ENCODE assay signal across 8 cellular contexts in the genomic region with DNA sequence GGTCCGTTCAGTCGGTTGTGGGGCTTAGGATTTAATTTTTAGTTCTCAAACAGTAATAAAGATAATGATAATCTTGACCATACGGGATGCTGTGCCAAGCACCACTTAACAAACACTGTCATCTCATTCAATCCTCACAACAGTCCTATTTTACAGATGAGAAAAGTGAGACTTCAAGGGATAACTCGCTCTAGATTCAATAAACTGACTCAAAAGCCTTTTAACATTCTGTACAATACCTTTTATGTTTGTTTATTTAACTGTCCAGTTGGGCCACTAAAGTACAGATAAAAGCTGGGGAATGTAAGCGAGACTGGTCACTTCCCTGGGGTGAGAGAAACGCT. TPM values are rescaled to one million over a fixed set of nuclear protein-coding genes. Genes with fewer than 3 reads are reported as not detected.
DNase-seq lines count a peak whose midpoint lies in the region; ATAC-seq, FAIRE-seq and TF ChIP-seq lines count a peak whose summit lies in the region.

No MANE protein-coding gene starts in this region.

- no peaks in the 10 kb centered on the region for H3F3A ChIP-seq in PC-9 (ENCODE audit: insufficient read depth, low read depth)

- H2AFZ ChIP-seq in PC-9 (peak overlapping the region; percentile 93), fibroblast of lung (ENCODE audit: low read length) (peak overlapping the region; percentile 96)

- CTCF ChIA-PET in PC-9 (lab: Charles Lee), result no interaction called here

- ATAC-seq in GM18868 (IDR thresholded peaks at IDR 0.05; ENCODE audit: unreplicated experiment), result peak; percentile 0
- ATAC-seq in psoas muscle, result no peak
- ATAC-seq in GM18498 (IDR thresholded peaks at IDR 0.05; ENCODE audit: unreplicated experiment), result no peak

- peaks cover 39% of the 10 kb centered on the region for H3K79me2 ChIP-seq in PC-9 (ENCODE audit: low read depth)
- no peaks in the 10 kb centered on the region for H3K79me2 ChIP-seq in fibroblast of lung (ENCODE audit: control insufficient read depth, insufficient read depth, low read length)

- H3K4me3 ChIP-seq in PC-9, result peak overlapping the region; percentile 76
- peak overlapping the region; percentile 35 to 84 (median 77) for H3K4me3 ChIP-seq in fibroblast of lung (replicated peaks in 1 of 4; ENCODE audit: control extremely low read depth in 1 of 4, insufficient read depth in 1 of 4, low read depth in 3 of 4, low read length in 4 of 4)
- H3K4me3 ChIP-seq in psoas muscle, result peak overlapping the region; percentile 95

- H3K4me1 ChIP-seq in PC-9 (replicated peaks; ENCODE audit: insufficient read depth), result peaks cover 16% of the 10 kb centered on the region
- no peaks in the 10 kb centered on the region for H3K4me1 ChIP-seq in fibroblast of lung (ENCODE audit: control insufficient read depth, extremely low read depth, insufficient read depth, low read length)
- peaks cover 10% of the 10 kb centered on the region for H3K4me1 ChIP-seq in psoas muscle

- intact Hi-C loops in PC-9 (cut with micrococcal nuclease; ENCODE audit: unreplicated experiment), result loop anchor here (2.0 kb wide), 1 partner anchor 34 kb away; the partner anchor contains the start of gene STEAP2
- intact Hi-C loops in psoas muscle (cut with DNase I), result no loop called here

- POLR2A ChIA-PET in PC-9 (lab: Charles Lee; ENCODE audit: unreplicated experiment), result no interaction called here

- no peak for TF ChIP-seq CTCF in PC-9 (conservative IDR thresholded peaks at IDR 0.05)
- TF ChIP-seq CTCF in fibroblast of lung (conservative IDR thresholded peaks at IDR 0.05 in 1 of 2, IDR thresholded peaks at IDR 0.05 in 1 of 2; ENCODE audit: low read depth in 1 of 2, low read length in 2 of 2), result no peak
- no peak for TF ChIP-seq CTCF in psoas muscle (IDR thresholded peaks at IDR 0.05)

- TSS peak; percentile 47 for BruUV-seq in PC-9 (replicated peaks; lab: Mats Ljungman, UMichigan)

- H4K20me1 ChIP-seq in PC-9 (ENCODE audit: insufficient read depth) (no peaks in the 10 kb centered on the region), fibroblast of lung (ENCODE audit: control insufficient read depth, extremely low read depth, insufficient read depth, low read length) (no peaks in the 10 kb centered on the region)

- H3K9ac ChIP-seq in fibroblast of lung (ENCODE audit: insufficient read depth, low read length), result no peak overlapping the region

- H3K9me3 ChIP-seq in PC-9 (ENCODE audit: insufficient read depth, low read depth), result no peaks in the 10 kb centered on the region
- no peaks in the 10 kb centered on the region for H3K9me3 ChIP-seq in fibroblast of lung (ENCODE audit: control insufficient read depth, insufficient read depth, low read depth, low read length)
- H3K9me3 ChIP-seq in psoas muscle, result no peaks in the 10 kb centered on the region

- H3K4me2 ChIP-seq in PC-9 (peak overlapping the region; percentile 74), fibroblast of lung (ENCODE audit: extremely low read depth, insufficient read depth, low read length) (peak overlapping the region; percentile 1)

- FAIRE-seq in urothelium cell line (lab: Jason Lieb, UNC), result no peak

- DNase-seq in PC-9 (no peak), fibroblast of lung (ENCODE audit: low read depth in 2 of 2) (no peak), psoas muscle (no peak), urothelium cell line (ENCODE audit: low spot score) (no peak), glomerular visceral epithelial cell (ENCODE audit: extremely low spot score) (no peak), NCI-H2081 (lab: John Stamatoyannopoulos, UW) (no peak)

- no peak overlapping the region for H3K27ac ChIP-seq in PC-9
- H3K27ac ChIP-seq in fibroblast of lung (ENCODE audit: insufficient read depth, low read length), result no peak overlapping the region
- H3K27ac ChIP-seq in psoas muscle, result no peak overlapping the region

- WGBS in psoas muscle, 3 donors, result 10 to 15% (median 11%) methylated on average over 6 of the region's 6 CpGs

- H3K36me3 ChIP-seq in PC-9 (ENCODE audit: low read depth), result no peaks in the 10 kb centered on the region
- no peaks in the 10 kb centered on the region for H3K36me3 ChIP-seq in fibroblast of lung (ENCODE audit: control insufficient read depth, insufficient read depth, low read length)
- H3K36me3 ChIP-seq in psoas muscle (ENCODE audit: insufficient read depth in 1 of 2, low read depth in 1 of 2), result no peaks in the 10 kb centered on the region

- H3K27me3 ChIP-seq in PC-9 (ENCODE audit: insufficient read depth, low read depth) (no peaks in the 10 kb centered on the region), fibroblast of lung (ENCODE audit: control insufficient read depth, insufficient read depth, low read length) (no peaks in the 10 kb centered on the region), psoas muscle (ENCODE audit: insufficient read depth in 3 of 3, low read length in 2 of 3) (no peaks in the 10 kb centered on the region)

- no peaks in the 10 kb centered on the region for H3K9me2 ChIP-seq in PC-9 (ENCODE audit: insufficient read depth)

RNA-seq across cellular contexts. Expression of gene CFAP69, which starts 0.4 kb away (rescaled TPM):
- total RNA-seq in PC-9 (2021) (15.0 and 18.5 TPM in 2 replicates), fibroblast of lung (6.2 and 7.1 TPM in 2 replicates), psoas muscle (1 to 10 TPM; 1.5 to 4.9 (median 2.2) TPM)
- polyA plus RNA-seq in fibroblast of lung (0.99 and 1.3 TPM in 2 replicates), psoas muscle (1 to 10 TPM in 2 of 3 donors, under 1 TPM in 1; 0.55 to 1.7 (median 1.2) TPM)
- polyA plus RNA-seq in fibroblast of lung (2012), result 1.4 and 2.1 TPM in 2 replicates
- polyA minus RNA-seq in fibroblast of lung (ENCODE audit: low replicate concordance), result 0.43 TPM in 1 of 2 replicates, not detected in the other

RNA-seq across cellular contexts. Expression of gene STEAP2, which starts 33.0 kb away (rescaled TPM):
- total RNA-seq in PC-9 (2021) (10.1 and 10.4 TPM in 2 replicates), fibroblast of lung (26.3 and 29.8 TPM in 2 replicates), psoas muscle (1 to 10 TPM; 1.4 to 3.7 (median 1.6) TPM)
- polyA plus RNA-seq in fibroblast of lung (11.4 and 16.5 TPM in 2 replicates), psoas muscle (under 1 TPM; 0.32 to 0.55 (median 0.33) TPM)
- polyA plus RNA-seq in fibroblast of lung (2012), result 4.2 and 5.9 TPM in 2 replicates
- polyA minus RNA-seq in fibroblast of lung (ENCODE audit: low replicate concordance), result 1.6 and 3.3 TPM in 2 replicates
